ENCODE assay signal across 1 cellular context in the genomic region with DNA sequence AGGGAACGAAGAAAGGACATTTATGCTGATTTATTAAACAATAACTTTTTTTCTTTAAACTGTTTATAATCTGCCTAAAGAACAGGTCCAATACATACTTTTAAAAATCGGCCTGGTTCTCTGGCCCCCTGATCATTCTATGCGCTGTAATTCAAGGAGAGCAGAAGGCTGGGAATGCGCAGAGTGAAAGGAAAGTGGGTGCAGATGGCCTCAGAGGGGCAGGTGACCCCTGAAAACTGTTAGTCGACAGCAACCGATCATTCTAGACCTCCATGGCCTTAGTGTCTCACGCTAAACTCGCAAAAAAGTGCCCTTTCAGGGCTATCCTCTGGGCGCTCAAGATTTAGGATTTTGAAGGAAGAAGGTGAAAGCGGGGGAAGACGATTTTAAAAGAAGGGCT.
TF ChIP-seq lines count a peak whose summit lies in the region.

No MANE protein-coding gene starts in this region.

TF ChIP-seq in GM23338, 12 proteins besides CTCF, POLR2A, EP300 and RAD21 (continued from another document):
- TF ChIP-seq, protein P1, sequence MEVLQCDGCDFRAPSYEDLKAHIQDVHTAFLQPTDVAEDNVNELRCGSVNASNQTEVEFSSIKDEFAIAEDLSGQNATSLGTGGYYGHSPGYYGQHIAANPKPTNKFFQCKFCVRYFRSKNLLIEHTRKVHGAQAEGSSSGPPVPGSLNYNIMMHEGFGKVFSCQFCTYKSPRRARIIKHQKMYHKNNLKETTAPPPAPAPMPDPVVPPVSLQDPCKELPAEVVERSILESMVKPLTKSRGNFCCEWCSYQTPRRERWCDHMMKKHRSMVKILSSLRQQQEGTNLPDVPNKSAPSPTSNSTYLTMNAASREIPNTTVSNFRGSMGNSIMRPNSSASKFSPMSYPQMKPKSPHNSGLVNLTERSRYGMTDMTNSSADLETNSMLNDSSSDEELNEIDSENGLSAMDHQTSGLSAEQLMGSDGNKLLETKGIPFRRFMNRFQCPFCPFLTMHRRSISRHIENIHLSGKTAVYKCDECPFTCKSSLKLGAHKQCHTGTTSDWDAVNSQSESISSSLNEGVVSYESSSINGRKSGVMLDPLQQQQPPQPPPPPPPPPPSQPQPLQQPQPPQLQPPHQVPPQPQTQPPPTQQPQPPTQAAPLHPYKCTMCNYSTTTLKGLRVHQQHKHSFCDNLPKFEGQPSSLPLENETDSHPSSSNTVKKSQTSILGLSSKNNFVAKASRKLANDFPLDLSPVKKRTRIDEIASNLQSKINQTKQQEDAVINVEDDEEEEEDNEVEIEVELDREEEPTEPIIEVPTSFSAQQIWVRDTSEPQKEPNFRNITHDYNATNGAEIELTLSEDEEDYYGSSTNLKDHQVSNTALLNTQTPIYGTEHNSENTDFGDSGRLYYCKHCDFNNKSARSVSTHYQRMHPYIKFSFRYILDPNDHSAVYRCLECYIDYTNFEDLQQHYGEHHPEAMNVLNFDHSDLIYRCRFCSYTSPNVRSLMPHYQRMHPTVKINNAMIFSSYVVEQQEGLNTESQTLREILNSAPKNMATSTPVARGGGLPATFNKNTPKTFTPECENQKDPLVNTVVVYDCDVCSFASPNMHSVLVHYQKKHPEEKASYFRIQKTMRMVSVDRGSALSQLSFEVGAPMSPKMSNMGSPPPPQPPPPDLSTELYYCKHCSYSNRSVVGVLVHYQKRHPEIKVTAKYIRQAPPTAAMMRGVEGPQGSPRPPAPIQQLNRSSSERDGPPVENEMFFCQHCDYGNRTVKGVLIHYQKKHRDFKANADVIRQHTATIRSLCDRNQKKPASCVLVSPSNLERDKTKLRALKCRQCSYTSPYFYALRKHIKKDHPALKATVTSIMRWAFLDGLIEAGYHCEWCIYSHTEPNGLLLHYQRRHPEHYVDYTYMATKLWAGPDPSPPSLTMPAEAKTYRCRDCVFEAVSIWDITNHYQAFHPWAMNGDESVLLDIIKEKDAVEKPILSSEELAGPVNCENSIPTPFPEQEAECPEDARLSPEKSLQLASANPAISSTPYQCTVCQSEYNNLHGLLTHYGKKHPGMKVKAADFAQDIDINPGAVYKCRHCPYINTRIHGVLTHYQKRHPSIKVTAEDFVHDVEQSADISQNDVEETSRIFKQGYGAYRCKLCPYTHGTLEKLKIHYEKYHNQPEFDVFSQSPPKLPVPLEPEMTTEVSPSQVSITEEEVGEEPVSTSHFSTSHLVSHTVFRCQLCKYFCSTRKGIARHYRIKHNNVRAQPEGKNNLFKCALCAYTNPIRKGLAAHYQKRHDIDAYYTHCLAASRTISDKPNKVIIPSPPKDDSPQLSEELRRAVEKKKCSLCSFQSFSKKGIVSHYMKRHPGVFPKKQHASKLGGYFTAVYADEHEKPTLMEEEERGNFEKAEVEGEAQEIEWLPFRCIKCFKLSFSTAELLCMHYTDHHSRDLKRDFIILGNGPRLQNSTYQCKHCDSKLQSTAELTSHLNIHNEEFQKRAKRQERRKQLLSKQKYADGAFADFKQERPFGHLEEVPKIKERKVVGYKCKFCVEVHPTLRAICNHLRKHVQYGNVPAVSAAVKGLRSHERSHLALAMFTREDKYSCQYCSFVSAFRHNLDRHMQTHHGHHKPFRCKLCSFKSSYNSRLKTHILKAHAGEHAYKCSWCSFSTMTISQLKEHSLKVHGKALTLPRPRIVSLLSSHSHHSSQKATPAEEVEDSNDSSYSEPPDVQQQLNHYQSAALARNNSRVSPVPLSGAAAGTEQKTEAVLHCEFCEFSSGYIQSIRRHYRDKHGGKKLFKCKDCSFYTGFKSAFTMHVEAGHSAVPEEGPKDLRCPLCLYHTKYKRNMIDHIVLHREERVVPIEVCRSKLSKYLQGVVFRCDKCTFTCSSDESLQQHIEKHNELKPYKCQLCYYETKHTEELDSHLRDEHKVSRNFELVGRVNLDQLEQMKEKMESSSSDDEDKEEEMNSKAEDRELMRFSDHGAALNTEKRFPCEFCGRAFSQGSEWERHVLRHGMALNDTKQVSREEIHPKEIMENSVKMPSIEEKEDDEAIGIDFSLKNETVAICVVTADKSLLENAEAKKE (CRISPR knock-in tag; IDR thresholded peaks at IDR 0.05) = no peak
- no peak for TF ChIP-seq NANOG (IDR thresholded peaks at IDR 0.05; ENCODE audit: borderline replicate concordance)
- TF ChIP-seq POLR2AphosphoS5 (IDR thresholded peaks at IDR 0.05; ENCODE audit: low read depth) = no peak
- TF ChIP-seq CREB1 (CRISPR knock-in tag; IDR thresholded peaks at IDR 0.05; ENCODE audit: low read depth) = no peak
- TF ChIP-seq EZH2 (IDR thresholded peaks at IDR 0.05; ENCODE audit: low read depth, unreplicated experiment) = no peak
- TF ChIP-seq, protein P2, sequence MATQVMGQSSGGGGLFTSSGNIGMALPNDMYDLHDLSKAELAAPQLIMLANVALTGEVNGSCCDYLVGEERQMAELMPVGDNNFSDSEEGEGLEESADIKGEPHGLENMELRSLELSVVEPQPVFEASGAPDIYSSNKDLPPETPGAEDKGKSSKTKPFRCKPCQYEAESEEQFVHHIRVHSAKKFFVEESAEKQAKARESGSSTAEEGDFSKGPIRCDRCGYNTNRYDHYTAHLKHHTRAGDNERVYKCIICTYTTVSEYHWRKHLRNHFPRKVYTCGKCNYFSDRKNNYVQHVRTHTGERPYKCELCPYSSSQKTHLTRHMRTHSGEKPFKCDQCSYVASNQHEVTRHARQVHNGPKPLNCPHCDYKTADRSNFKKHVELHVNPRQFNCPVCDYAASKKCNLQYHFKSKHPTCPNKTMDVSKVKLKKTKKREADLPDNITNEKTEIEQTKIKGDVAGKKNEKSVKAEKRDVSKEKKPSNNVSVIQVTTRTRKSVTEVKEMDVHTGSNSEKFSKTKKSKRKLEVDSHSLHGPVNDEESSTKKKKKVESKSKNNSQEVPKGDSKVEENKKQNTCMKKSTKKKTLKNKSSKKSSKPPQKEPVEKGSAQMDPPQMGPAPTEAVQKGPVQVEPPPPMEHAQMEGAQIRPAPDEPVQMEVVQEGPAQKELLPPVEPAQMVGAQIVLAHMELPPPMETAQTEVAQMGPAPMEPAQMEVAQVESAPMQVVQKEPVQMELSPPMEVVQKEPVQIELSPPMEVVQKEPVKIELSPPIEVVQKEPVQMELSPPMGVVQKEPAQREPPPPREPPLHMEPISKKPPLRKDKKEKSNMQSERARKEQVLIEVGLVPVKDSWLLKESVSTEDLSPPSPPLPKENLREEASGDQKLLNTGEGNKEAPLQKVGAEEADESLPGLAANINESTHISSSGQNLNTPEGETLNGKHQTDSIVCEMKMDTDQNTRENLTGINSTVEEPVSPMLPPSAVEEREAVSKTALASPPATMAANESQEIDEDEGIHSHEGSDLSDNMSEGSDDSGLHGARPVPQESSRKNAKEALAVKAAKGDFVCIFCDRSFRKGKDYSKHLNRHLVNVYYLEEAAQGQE (IDR thresholded peaks at IDR 0.05; ENCODE audit: unreplicated experiment) = no peak
TF ChIP-seq in GM23338: peak in this region for 0.
